Comparison of ENCODE assay signal across 8 cellular contexts in genomic region chr14:21917699-21918436, GRCh38.
A peak's percentile ranks its signal among the peaks of the same experiment; 100 is the strongest.
DNase-seq lines count a peak whose midpoint lies in the region; ATAC-seq lines count a peak whose summit lies in the region.

No MANE protein-coding gene starts in this region.

- peak overlapping the region; percentile 55 to 86 (median 82) for H3K4me3 Mint-ChIP-seq in CD4-positive, alpha-beta memory T cell

- H3K27me3 ChIP-seq in CD4-positive, alpha-beta memory T cell (ENCODE audit: insufficient read depth, low read length), result no peaks in the 10 kb centered on the region
- H3K27me3 ChIP-seq in effector memory CD4-positive, alpha-beta T cell (replicated peaks; ENCODE audit: control insufficient read depth, insufficient read depth, low read length, poor library complexity, severe bottlenecking), result no peaks in the 10 kb centered on the region
- H3K27me3 ChIP-seq in subcutaneous abdominal adipose tissue (ENCODE audit: control insufficient read depth in 5 of 5, insufficient read depth in 4 of 5, low read length in 5 of 5), result no peaks in the 10 kb centered on the region

- no peaks in the 10 kb centered on the region for H3K36me3 ChIP-seq in CD4-positive, alpha-beta memory T cell (ENCODE audit: insufficient read depth, low read length)
- H3K36me3 ChIP-seq in effector memory CD4-positive, alpha-beta T cell (ENCODE audit: control insufficient read depth, insufficient read depth, low read length), result no peaks in the 10 kb centered on the region
- no peaks in the 10 kb centered on the region for H3K36me3 ChIP-seq in subcutaneous abdominal adipose tissue (ENCODE audit: control insufficient read depth in 5 of 5, insufficient read depth in 5 of 5, low read length in 5 of 5)

- no peaks in the 10 kb centered on the region for H3K27me3 Mint-ChIP-seq in CD4-positive, alpha-beta memory T cell

- no peaks in the 10 kb centered on the region for H3K9me3 ChIP-seq in CD4-positive, alpha-beta memory T cell (ENCODE audit: control insufficient read depth in 1 of 2, low read length in 2 of 2)
- H3K9me3 ChIP-seq in effector memory CD4-positive, alpha-beta T cell (ENCODE audit: control insufficient read depth, low read length), result no peaks in the 10 kb centered on the region
- no peaks in the 10 kb centered on the region for H3K9me3 ChIP-seq in subcutaneous abdominal adipose tissue (ENCODE audit: control insufficient read depth in 5 of 5, low read length in 5 of 5)

- peaks cover 64% of the 10 kb centered on the region for H3K4me1 ChIP-seq in CD4-positive, alpha-beta memory T cell (ENCODE audit: insufficient read depth, low read length)
- H3K4me1 ChIP-seq in effector memory CD4-positive, alpha-beta T cell (ENCODE audit: control insufficient read depth, insufficient read depth, low read length, poor library complexity, severe bottlenecking), result no peaks in the 10 kb centered on the region
- H3K4me1 ChIP-seq in subcutaneous abdominal adipose tissue (ENCODE audit: control insufficient read depth in 5 of 5, insufficient read depth in 5 of 5, low read length in 5 of 5), result peaks cover 0 to 4% (median 0%) of the 10 kb centered on the region in 5 donors

- POLR2A ChIA-PET in CD4-positive, alpha-beta memory T cell (lab: Charles Lee; ENCODE audit: partially characterized antibody), result interaction anchor here (0.8 to 5.1 kb wide), 12 partner anchors 16 to 652 kb away, joined by 3 to 42 read pairs (median 6); no protein-coding TSS in a partner anchor

- peak overlapping the region in 1 of 2 donors; percentile 0 for H3K4me3 ChIP-seq in CD4-positive, alpha-beta memory T cell (ENCODE audit: low read length in 2 of 2)
- H3K4me3 ChIP-seq in effector memory CD4-positive, alpha-beta T cell (ENCODE audit: insufficient read depth, low read depth, low read length, poor library complexity, severe bottlenecking), result peak overlapping the region; percentile 21
- peak overlapping the region in 3 of 5 donors; percentile 8 to 38 (median 23) for H3K4me3 ChIP-seq in subcutaneous abdominal adipose tissue (ENCODE audit: low read depth in 1 of 5, low read length in 5 of 5)

- H3K27ac ChIP-seq in CD4-positive, alpha-beta memory T cell (ENCODE audit: low read depth, low read length), result peak overlapping the region; percentile 35
- H3K27ac ChIP-seq in effector memory CD4-positive, alpha-beta T cell (ENCODE audit: insufficient read depth, low read length, poor library complexity, severe bottlenecking), result peak overlapping the region; percentile 54
- H3K27ac ChIP-seq in subcutaneous abdominal adipose tissue (ENCODE audit: low read depth, low read length), result no peak overlapping the region

- intact Hi-C loops in CD4-positive, alpha-beta memory T cell (cut with micrococcal nuclease), result loop anchor here (1.0 to 5.0 kb wide), 6 partner anchors 15 to 652 kb away; no protein-coding TSS in a partner anchor

- H3K27ac Mint-ChIP-seq in CD4-positive, alpha-beta memory T cell, result peak overlapping the region; percentile 44 to 95 (median 58)

- DNase-seq in CD4-positive, alpha-beta memory T cell, result peak; percentile 52 to 63 (median 60)
- DNase-seq in NCI-H1092 treated with DMSO at 0.1 percent for 48 hours (lab: John Stamatoyannopoulos, UW) (peak; percentile 17), middle frontal gyrus (ENCODE audit: extremely low spot score, low spot score) (peak; percentile 17), ecto neural progenitor cell (ENCODE audit: low spot score) (no peak)
- DNase-seq in activated CD4-positive, alpha-beta T cell treated with anti-CD3 and anti-CD28 coated beads for 4 hours, result peak; percentile 47 to 71
- peak; percentile 2 to 43 (median 8) for DNase-seq in effector memory CD4-positive, alpha-beta T cell

- CTCF ChIA-PET in CD4-positive, alpha-beta memory T cell (lab: Charles Lee; ENCODE audit: partially characterized antibody), result interaction anchor here (0.7 to 4.8 kb wide), 28 partner anchors 9 to 652 kb away, joined by 3 to 46 read pairs (median 4); no protein-coding TSS in a partner anchor

- peaks cover 0 to 2% (median 0%) of the 10 kb centered on the region in 8 donors for H3K9me3 Mint-ChIP-seq in CD4-positive, alpha-beta memory T cell

- peaks cover 18 to 65% (median 38%) of the 10 kb centered on the region in 4 donors for H3K4me1 Mint-ChIP-seq in CD4-positive, alpha-beta memory T cell

- H3K36me3 Mint-ChIP-seq in CD4-positive, alpha-beta memory T cell, result no peaks in the 10 kb centered on the region

- peak; percentile 64 for ATAC-seq in GM19452 (IDR thresholded peaks at IDR 0.05; ENCODE audit: unreplicated experiment)

- H3K9ac ChIP-seq in subcutaneous abdominal adipose tissue (ENCODE audit: low read length in 5 of 5), result no peak overlapping the region
